ENCODE assay signal across 8 cellular contexts in the genomic region with DNA sequence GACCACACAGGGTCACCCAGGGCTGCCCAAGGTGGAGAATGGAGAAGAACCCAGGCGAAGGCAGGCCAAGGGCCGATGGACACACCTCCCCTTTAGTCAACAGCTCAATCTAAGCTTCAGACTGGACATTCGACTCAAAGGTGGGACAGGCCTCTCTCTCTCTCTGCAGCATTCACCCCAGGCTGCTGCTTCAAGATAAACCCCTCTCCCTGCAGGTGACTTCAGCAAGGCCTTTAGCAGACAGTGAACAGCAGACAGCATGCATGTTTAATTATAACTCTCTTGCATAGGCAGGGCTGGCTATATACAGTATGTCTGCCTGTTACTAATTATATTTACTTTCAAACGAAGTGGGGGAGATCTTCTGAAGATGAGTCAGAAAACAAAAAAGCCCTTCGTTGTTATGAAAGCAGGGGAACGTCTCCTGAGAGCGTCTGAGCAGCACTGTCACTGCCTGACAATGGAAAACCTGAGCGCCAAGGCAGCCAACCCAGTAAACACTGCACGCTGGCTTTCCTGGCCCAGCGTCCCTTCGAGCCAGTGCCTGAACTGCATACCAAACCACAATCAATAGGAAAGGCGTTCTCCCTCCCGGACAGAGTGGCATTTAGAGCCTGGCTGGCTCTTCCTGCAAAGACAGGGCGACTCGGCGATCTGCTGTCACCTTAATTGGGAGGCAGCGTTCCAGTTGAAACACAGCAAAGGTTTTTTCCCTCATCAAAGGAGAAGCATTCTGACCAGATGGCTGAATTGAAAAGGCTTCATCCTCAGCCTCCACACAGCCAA. TPM values are rescaled to one million over a fixed set of nuclear protein-coding genes. Genes with fewer than 3 reads are reported as not detected.
DNase-seq lines count a peak whose midpoint lies in the region; ATAC-seq and TF ChIP-seq lines count a peak whose summit lies in the region.

No MANE protein-coding gene starts in this region.

- peaks cover 50 to 85% of the 10 kb centered on the region in 2 donors for H3K4me1 ChIP-seq in thyroid gland

- no peaks in the 10 kb centered on the region for H3K27me3 Mint-ChIP-seq in activated CD4-positive, alpha-beta memory T cell treated with anti-CD3 and anti-CD28 coated beads for 36 hours
- H3K27me3 Mint-ChIP-seq in endothelial cell (ENCODE audit: unreplicated experiment) = peaks cover 5% of the 10 kb centered on the region
- H3K27me3 Mint-ChIP-seq in natural killer cell (ENCODE audit: low read depth in 2 of 2) = peaks cover 0 to 2% of the 10 kb centered on the region in 2 donors

- H3K27ac ChIP-seq in thyroid gland = peak overlapping the region; percentile 90 to 99 (median 96)

- intact Hi-C loops in activated CD4-positive, alpha-beta memory T cell treated with anti-CD3 and anti-CD28 coated beads for 36 hours (cut with micrococcal nuclease) = loop anchor here (1.0 to 2.0 kb wide), 14 partner anchors 26 to 586 kb away; no protein-coding TSS in a partner anchor
- intact Hi-C loops in natural killer cell (cut with micrococcal nuclease) (loop anchor here (1.0 to 5.0 kb wide), 3 partner anchors 62 to 317 kb away; no protein-coding TSS in a partner anchor), thyroid gland (cut with DNase I) (loop anchor here (5.0 to 10.0 kb wide), 2 partner anchors 87 to 360 kb away; no protein-coding TSS in a partner anchor)

- peaks cover 4% of the 10 kb centered on the region for H3K36me3 Mint-ChIP-seq in activated CD4-positive, alpha-beta memory T cell treated with anti-CD3 and anti-CD28 coated beads for 36 hours
- H3K36me3 Mint-ChIP-seq in endothelial cell (ENCODE audit: low read depth, unreplicated experiment) = no peaks in the 10 kb centered on the region
- no peaks in the 10 kb centered on the region for H3K36me3 Mint-ChIP-seq in natural killer cell

- no peak for TF ChIP-seq POLR2A in thyroid gland (IDR thresholded peaks at IDR 0.05)

- H3K36me3 ChIP-seq in thyroid gland = no peaks in the 10 kb centered on the region

- no peak overlapping the region for H3K4me3 ChIP-seq in thyroid gland (replicated peaks in 1 of 3)

- H3K27me3 ChIP-seq in thyroid gland = no peaks in the 10 kb centered on the region

- DNase-seq in NCI-H2029 (lab: John Stamatoyannopoulos, UW) = peak; percentile 81
- DNase-seq in activated CD4-positive, alpha-beta memory T cell treated with anti-CD3 and anti-CD28 coated beads for 36 hours = peak; percentile 85
- peak; percentile 18 for DNase-seq in endothelial cell (ENCODE audit: low spot score)
- DNase-seq in natural killer cell = no peak
- peak; percentile 34 to 49 for DNase-seq in thyroid gland
- DNase-seq in NCI-H1048 (lab: John Stamatoyannopoulos, UW) = no peak

- TF ChIP-seq CTCF in endothelial cell (IDR thresholded peaks at IDR 0.05; ENCODE audit: unreplicated experiment) (no peak), natural killer cell (IDR thresholded peaks at IDR 0.05) (no peak), thyroid gland (IDR thresholded peaks at IDR 0.05) (no peak)

- peak overlapping the region; percentile 74 for H3K4me3 Mint-ChIP-seq in activated CD4-positive, alpha-beta memory T cell treated with anti-CD3 and anti-CD28 coated beads for 36 hours
- H3K4me3 Mint-ChIP-seq in endothelial cell (ENCODE audit: unreplicated experiment) (no peak overlapping the region), natural killer cell (peak overlapping the region; percentile 40)

- peaks cover 32% of the 10 kb centered on the region for H3K4me1 Mint-ChIP-seq in activated CD4-positive, alpha-beta memory T cell treated with anti-CD3 and anti-CD28 coated beads for 36 hours (ENCODE audit: low read depth)
- H3K4me1 Mint-ChIP-seq in endothelial cell (ENCODE audit: unreplicated experiment) = peaks cover 31% of the 10 kb centered on the region
- H3K4me1 Mint-ChIP-seq in natural killer cell = peaks cover 11 to 20% of the 10 kb centered on the region in 2 donors

- POLR2A ChIA-PET in activated CD4-positive, alpha-beta memory T cell treated with anti-CD3 and anti-CD28 coated beads for 36 hours (lab: Charles Lee) = interaction anchor here (0.8 to 3.7 kb wide), 20 partner anchors 13 to 579 kb away, joined by 3 to 36 read pairs (median 5); a partner anchor contains a TSS

- H3K27ac Mint-ChIP-seq in activated CD4-positive, alpha-beta memory T cell treated with anti-CD3 and anti-CD28 coated beads for 36 hours = peak overlapping the region; percentile 99
- H3K27ac Mint-ChIP-seq in endothelial cell (ENCODE audit: unreplicated experiment) (peak overlapping the region; percentile 46), natural killer cell (peak overlapping the region; percentile 57 to 65)

- peak; percentile 39 for ATAC-seq in GM18502 (IDR thresholded peaks at IDR 0.05; ENCODE audit: poor library complexity, unreplicated experiment)
- ATAC-seq in HG02759 (IDR thresholded peaks at IDR 0.05; ENCODE audit: unreplicated experiment) = peak; percentile 41
- ATAC-seq in natural killer cell = peak; percentile 23 to 42 (median 34)

- WGBS in thyroid gland, 2 donors = 55 to 65% methylated on average over 17 of the region's 17 CpGs

- no peaks in the 10 kb centered on the region for H3K9me3 Mint-ChIP-seq in activated CD4-positive, alpha-beta memory T cell treated with anti-CD3 and anti-CD28 coated beads for 36 hours
- H3K9me3 Mint-ChIP-seq in endothelial cell (ENCODE audit: unreplicated experiment) (no peaks in the 10 kb centered on the region), natural killer cell (no peaks in the 10 kb centered on the region)

- no peaks in the 10 kb centered on the region for H3K9me3 ChIP-seq in thyroid gland

- CTCF ChIA-PET in activated CD4-positive, alpha-beta memory T cell treated with anti-CD3 and anti-CD28 coated beads for 36 hours (lab: Charles Lee) = interaction anchor here (0.6 to 1.8 kb wide), 5 partner anchors 9 to 231 kb away, joined by 3 to 4 read pairs (median 3); no protein-coding TSS in a partner anchor

RNA-seq across cellular contexts. Expression of a gene that starts 54.1 kb away (rescaled TPM):
- 100 to 1,000 TPM; 127 to 142 TPM for total RNA-seq in activated CD4-positive, alpha-beta memory T cell treated with anti-CD3 and anti-CD28 coated beads for 36 hours
- total RNA-seq in endothelial cell (ENCODE audit: unreplicated experiment) = 105 TPM
- total RNA-seq in natural killer cell = 10 to 100 TPM; 59.5 to 72.3 (median 60.2) TPM
- 100 to 1,000 TPM; 117 to 204 (median 157) TPM for total RNA-seq in thyroid gland

Comparison
In these comparisons a context has a peak if more than half of its experiments do, and no peak if none do; other contexts are left out.
1. DNase-seq: peak in NCI-H2029 (single experiment), activated CD4-positive, alpha-beta memory T cell treated with anti-CD3 and anti-CD28 coated beads for 36 hours (single experiment), endothelial cell (single experiment) and thyroid gland (2 of 2); none in natural killer cell (single experiment) and NCI-H1048 (single experiment).
2. H3K27ac Mint-ChIP-seq: peak in every context shown above with its lines; median percentile 99 in activated CD4-positive, alpha-beta memory T cell treated with anti-CD3 and anti-CD28 coated beads for 36 hours; 61 in natural killer cell; 46 in endothelial cell.
3. Peak in every context shown above with its lines, with median percentiles within 50 percentile points of each other: ATAC-seq.